12 cellular contexts compared by ENCODE assay signal in genomic region chr18:80035997-80036396, GRCh38. TPM values are rescaled to one million over a fixed set of nuclear protein-coding genes. Genes with fewer than 3 reads are reported as not detected.
DNase-seq lines count a peak whose midpoint lies in the region; ATAC-seq, FAIRE-seq and TF ChIP-seq lines count a peak whose summit lies in the region.
"Had no signal": no experiment of that assay in that cellular context is flagged by ENCODE, and none has a peak within 500 bp of the region (broad histone marks: within the 10 kb centered on the region; RNA-seq: fewer than 3 reads in every experiment).

No MANE protein-coding gene starts in this region.

- H3K4me2 ChIP-seq in keratinocyte (ENCODE audit: control insufficient read depth, extremely low read depth, insufficient read depth, low read depth, low read length): peak overlapping the region; percentile 83

- no peaks in the 10 kb centered on the region for H3K27me3 ChIP-seq in keratinocyte (ENCODE audit: control insufficient read depth, extremely low read depth, insufficient read depth, low read length)
- H3K27me3 ChIP-seq in esophagus squamous epithelium: no peaks in the 10 kb centered on the region
- H3K27me3 ChIP-seq in aorta (ENCODE audit: control insufficient read depth in 1 of 2, insufficient read depth in 2 of 2, low read length in 1 of 2): no peaks in the 10 kb centered on the region

- no peak for TF ChIP-seq CTCF in C4-2B (conservative IDR thresholded peaks at IDR 0.05)
- no peak for TF ChIP-seq CTCF in keratinocyte (optimal IDR thresholded peaks at IDR 0.05 in 1 of 3, IDR thresholded peaks at IDR 0.05 in 1 of 3, conservative IDR thresholded peaks at IDR 0.05 in 1 of 3; ENCODE audit: extremely low read depth in 1 of 3, insufficient read depth in 2 of 3, low read length in 3 of 3)
- TF ChIP-seq CTCF in esophagus squamous epithelium (IDR thresholded peaks at IDR 0.05): no peak

- FAIRE-seq in GM18507 (lab: Jason Lieb, UNC) (peak; percentile 21), keratinocyte (lab: Jason Lieb, UNC) (no peak)

- no peak overlapping the region for H3K9ac ChIP-seq in SK-N-MC (ENCODE audit: insufficient read length)
- no peak overlapping the region for H3K9ac ChIP-seq in keratinocyte (ENCODE audit: control insufficient read depth, extremely low read depth, insufficient read depth, low read length)

- peaks cover 27% of the 10 kb centered on the region for H3K79me2 ChIP-seq in keratinocyte (ENCODE audit: control insufficient read depth, insufficient read depth, low read length)

- H3K36me3 ChIP-seq in SK-N-MC (ENCODE audit: insufficient read depth, low read length) (no peaks in the 10 kb centered on the region; the same call in 1 of the 2 replicates), keratinocyte (ENCODE audit: control insufficient read depth in 2 of 2, extremely low read depth in 1 of 2, insufficient read depth in 2 of 2, low read length in 2 of 2) (peaks cover 7 to 8% of the 10 kb centered on the region in 2 experiments), esophagus squamous epithelium (peaks cover 0 to 42% (median 7%) of the 10 kb centered on the region in 3 donors), aorta (ENCODE audit: control insufficient read depth in 1 of 2, insufficient read depth in 2 of 2, low read length in 1 of 2) (no peaks in the 10 kb centered on the region)

- dilution Hi-C loops in keratinocyte (cut with MboI; ENCODE audit: extremely low pct_ligation_motif_present, low sequenced_read_pairs): no loop called here

- H3K4me3 ChIP-seq in SK-N-MC: peak overlapping the region; percentile 92
- no peak overlapping the region for H3K4me3 ChIP-seq in keratinocyte (ENCODE audit: control insufficient read depth in 2 of 3, extremely low read depth in 1 of 3, insufficient read depth in 2 of 3, low read depth in 1 of 3, low read length in 3 of 3)
- H3K4me3 ChIP-seq in esophagus squamous epithelium: no peak overlapping the region
- H3K4me3 ChIP-seq in aorta (ENCODE audit: low read length in 2 of 2): no peak overlapping the region

- H4K20me1 ChIP-seq in keratinocyte (ENCODE audit: control insufficient read depth, extremely low read depth, insufficient read depth, low read length): no peaks in the 10 kb centered on the region

- ATAC-seq in GM19351 (IDR thresholded peaks at IDR 0.05; ENCODE audit: unreplicated experiment) (no peak), aorta (ENCODE audit: low FRiP score) (no peak)
- ATAC-seq: sciatic nerve had no signal

- H3K9me1 ChIP-seq in keratinocyte (ENCODE audit: control insufficient read depth, extremely low read depth, insufficient read depth, low read length): no peaks in the 10 kb centered on the region

- peak overlapping the region; percentile 82; the same call in 1 of the 2 replicates for H3K27ac ChIP-seq in C4-2B
- no peak overlapping the region for H3K27ac ChIP-seq in SK-N-MC
- no peak overlapping the region for H3K27ac ChIP-seq in keratinocyte (ENCODE audit: control insufficient read depth, insufficient read depth, low read length)
- no peak overlapping the region for H3K27ac ChIP-seq in esophagus squamous epithelium
- H3K27ac ChIP-seq in aorta (ENCODE audit: low read depth in 1 of 2, low read length in 2 of 2): no peak overlapping the region

- 91 to 93% methylated on average over 7 of the region's 7 CpGs for WGBS in esophagus squamous epithelium, 2 donors
- WGBS in aorta, 2 donors: 91 to 92% methylated on average over 7 of the region's 7 CpGs

- H3K9me3 ChIP-seq in SK-N-MC (ENCODE audit: low read depth, low read length): no peaks in the 10 kb centered on the region
- H3K9me3 ChIP-seq in keratinocyte (ENCODE audit: control insufficient read depth, low read depth, low read length): no peaks in the 10 kb centered on the region
- H3K9me3 ChIP-seq in esophagus squamous epithelium: no peaks in the 10 kb centered on the region
- H3K9me3 ChIP-seq in aorta (ENCODE audit: control insufficient read depth, low read length): no peaks in the 10 kb centered on the region

- TF ChIP-seq POLR2A in esophagus squamous epithelium (IDR thresholded peaks at IDR 0.05): no peak

- H3K4me1 ChIP-seq in keratinocyte (ENCODE audit: control insufficient read depth, extremely low read depth, insufficient read depth, low read length): peaks cover 7% of the 10 kb centered on the region
- H3K4me1 ChIP-seq in esophagus squamous epithelium: peaks cover 4 to 24% (median 9%) of the 10 kb centered on the region in 3 donors
- H3K4me1 ChIP-seq in aorta (ENCODE audit: control insufficient read depth in 1 of 2, insufficient read depth in 2 of 2, low read length in 2 of 2): no peaks in the 10 kb centered on the region

- intact Hi-C loops in esophagus squamous epithelium (cut with DNase I) (loop anchor here (10.0 kb wide), 1 partner anchor 351 kb away; no protein-coding TSS in a partner anchor), aorta (cut with DNase I) (loop anchor here (5.0 to 10.0 kb wide), 2 partner anchors 66 to 361 kb away; partner anchors contain the start of gene CTDP1 (in 1 of the 2))

- H2AFZ ChIP-seq in keratinocyte (ENCODE audit: control insufficient read depth, low read length): no peak overlapping the region

- DNase-seq in GM18507 (ENCODE audit: extremely low spot score, insufficient read length, low read depth) (no peak), SK-N-MC (ENCODE audit: low read depth, low spot score) (no peak), keratinocyte (ENCODE audit: low read depth, low spot score) (no peak), esophagus squamous epithelium (lab: John Stamatoyannopoulos, UW) (no peak), superior temporal gyrus (ENCODE audit: extremely low spot score) (no peak), aorta (no peak)
- DNase-seq: DMS153, head of caudate nucleus, NCI-H510A treated with DMSO at 0.1 percent for 48 hours had no signal

RNA-seq across cellular contexts. Expression of gene RBFA, which starts 1.8 kb away (rescaled TPM):
- polyA plus RNA-seq in keratinocyte (20.0 to 31.1 TPM (median 30.7 TPM) in 3 replicates), aorta (10 to 100 TPM; 22.2 to 32.6 TPM)
- polyA plus RNA-seq in keratinocyte (2011; ENCODE audit: low read depth): 14.0 TPM
- polyA plus RNA-seq in keratinocyte (2011; cell fraction: cytosol; rRNA removed): 24.9 and 27.7 TPM in 2 replicates
- 36.9 and 37.6 TPM in 2 replicates for polyA plus RNA-seq in keratinocyte (2011; cell fraction: nucleus; rRNA removed)
- 14.1 and 29.4 TPM in 2 replicates for polyA plus RNA-seq in keratinocyte (2012; ENCODE audit: low replicate concordance)
- 9.8 to 18.6 TPM (median 10.2 TPM) in 3 replicates for polyA minus RNA-seq in keratinocyte
- polyA minus RNA-seq in keratinocyte (2011; cell fraction: cytosol; rRNA and poly(A)+ RNA removed): 8.8 TPM
- 10.4 and 16.5 TPM in 2 replicates for polyA minus RNA-seq in keratinocyte (2011; cell fraction: nucleus; rRNA and poly(A)+ RNA removed)
- total RNA-seq in esophagus squamous epithelium (10 to 100 TPM; 15.5 to 36.7 (median 28.8) TPM), aorta (10 to 100 TPM; 18.1 to 22.8 TPM)

RNA-seq across cellular contexts. Expression of gene TXNL4A, which starts 47.6 kb away (rescaled TPM):
- polyA plus RNA-seq in keratinocyte (89.9 to 142 TPM (median 98.4 TPM) in 3 replicates), aorta (100 to 1,000 TPM in 1 of 2 donors, 10 to 100 TPM in 1; 69.5 to 109 TPM)
- polyA plus RNA-seq in keratinocyte (2011; ENCODE audit: low read depth): 191 TPM
- 102 and 125 TPM in 2 replicates for polyA plus RNA-seq in keratinocyte (2011; cell fraction: cytosol; rRNA removed)
- 40.2 and 40.7 TPM in 2 replicates for polyA plus RNA-seq in keratinocyte (2011; cell fraction: nucleus; rRNA removed)
- polyA plus RNA-seq in keratinocyte (2012; ENCODE audit: low replicate concordance): 96.6 and 119 TPM in 2 replicates
- polyA minus RNA-seq in keratinocyte: 37.6 to 47.8 TPM (median 38.7 TPM) in 3 replicates
- 90.5 TPM for polyA minus RNA-seq in keratinocyte (2011; cell fraction: cytosol; rRNA and poly(A)+ RNA removed)
- 4.9 and 9.6 TPM in 2 replicates for polyA minus RNA-seq in keratinocyte (2011; cell fraction: nucleus; rRNA and poly(A)+ RNA removed)
- total RNA-seq in esophagus squamous epithelium (10 to 100 TPM; 20.8 to 43.2 (median 32.5) TPM), aorta (10 to 100 TPM; 71.7 to 72.0 TPM)
